Comparison of ENCODE assay signal across 27 cellular contexts in the genomic region with DNA sequence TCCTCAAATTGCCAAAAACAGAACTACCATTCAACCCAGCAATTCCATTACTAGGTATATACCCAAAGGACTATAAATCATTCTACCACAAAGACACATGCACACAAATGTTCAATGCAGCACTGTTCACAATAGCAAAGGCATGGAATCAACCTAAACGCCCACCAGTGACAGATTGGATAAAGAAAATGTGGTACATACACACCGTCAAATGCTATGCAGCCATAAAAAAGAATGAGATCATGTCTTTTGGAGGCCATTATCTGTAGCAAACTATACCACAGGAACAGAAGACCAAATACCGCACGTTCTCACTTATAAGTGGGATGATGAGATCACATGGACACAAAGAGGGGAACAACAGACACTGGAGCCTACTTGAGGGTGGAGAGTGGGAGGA.
A peak's percentile ranks its signal among the peaks of the same experiment; 100 is the strongest.
DNase-seq lines count a peak whose midpoint lies in the region; ATAC-seq and TF ChIP-seq lines count a peak whose summit lies in the region.
"Had no signal": no experiment of that assay in that cellular context is flagged by ENCODE, and none has a peak within 500 bp of the region (broad histone marks: within the 10 kb centered on the region; RNA-seq: fewer than 3 reads in every experiment).

No MANE protein-coding gene starts in this region.

- H3F3A ChIP-seq in GM23248 (ENCODE audit: insufficient read depth) = peaks cover 50% of the 10 kb centered on the region

- no peak overlapping the region for H2AK5ac ChIP-seq in trophoblast cell (ENCODE audit: low read length)

- WGBS in GM23248 (ENCODE audit: low coverage in 1 of 2, low lambda C conversion rate in 2 of 2, missing lambda C conversion rate in 2 of 2), 2 experiments = 71 to 74% methylated on average over 4 of the region's 4 CpGs
- WGBS in trophoblast cell (ENCODE audit: extremely low coverage, insufficient coverage, insufficient read length) = no CpG with 5 or more reads among the region's 4 CpGs

- no peak overlapping the region for H3K18ac ChIP-seq in trophoblast cell (ENCODE audit: low read length)

- peak; percentile 12 for DNase-seq in GM23248
- DNase-seq in NOMO-1 treated with dmso at 0.1 percent for 144 hours (lab: John Stamatoyannopoulos, UW; ENCODE audit: unreplicated experiment) = peak; percentile 2
- no peak for DNase-seq in trophoblast cell
- DNase-seq in vagina (ENCODE audit: extremely low spot score in 2 of 2) = no peak
- no peak for DNase-seq in DMS53 treated with DMSO at 0.1 percent for 48 hours (lab: John Stamatoyannopoulos, UW; ENCODE audit: unreplicated experiment)
- no peak for DNase-seq in type B pancreatic cell (ENCODE audit: extremely low spot score, unreplicated experiment)
- DNase-seq: ACHN; C1 segment of cervical spinal cord; Calu3; CD8-positive, alpha-beta memory T cell; DMS153; GF-D8; H7; HFFc6; KG1; NCI-H1105 treated with DMSO at 0.1 percent for 48 hours; NCI-H2029 treated with DMSO at 0.1 percent for 48 hours; NCI-H226; NCI-H510A treated with DMSO at 0.1 percent for 48 hours; NCI-H748 treated with DMSO at 0.1 percent for 48 hours; NK-92 treated with Interleukin-12 subunit alpha and Interleukin-12 subunit beta, amount 100 ng/mL, for 24 hours; Peyer's patch; SJCRH30; T-cell had no signal

- peak overlapping the region; percentile 51 for H2BK5ac ChIP-seq in trophoblast cell (ENCODE audit: low read depth, low read length, poor library complexity)

- no peak overlapping the region for H3K14ac ChIP-seq in trophoblast cell (ENCODE audit: low read length)

- no peaks in the 10 kb centered on the region for H3K9me3 Mint-ChIP-seq in type B pancreatic cell
- H3K9me3 Mint-ChIP-seq: CD8-positive, alpha-beta memory T cell; HFFc6; T-cell had no signal

- no peak overlapping the region for H3K23ac ChIP-seq in trophoblast cell (ENCODE audit: low read length)

- intact Hi-C loops in vagina (cut with DNase I) = no loop called here

- H2AFZ ChIP-seq in GM23248 (no peak overlapping the region), trophoblast cell (ENCODE audit: insufficient read depth, low read length, poor library complexity) (no peak overlapping the region)

- H3K79me2 ChIP-seq in GM23248 (ENCODE audit: insufficient read depth) (no peaks in the 10 kb centered on the region), trophoblast cell (ENCODE audit: control insufficient read depth, insufficient read depth, low read length, poor library complexity) (no peaks in the 10 kb centered on the region)

- peak overlapping the region; percentile 56 for H4K91ac ChIP-seq in trophoblast cell (ENCODE audit: low read depth, low read length)

- TF ChIP-seq CTCF in vagina (IDR thresholded peaks at IDR 0.05) (no peak), type B pancreatic cell (conservative IDR thresholded peaks at IDR 0.05) (no peak)

- H3K27ac ChIP-seq in GM23248 = peak overlapping the region; percentile 98
- H3K27ac ChIP-seq in trophoblast cell (ENCODE audit: low read depth, low read length) = no peak overlapping the region
- peak overlapping the region; percentile 87 for H3K27ac ChIP-seq in vagina
- H3K27ac ChIP-seq: HL-60, Peyer's patch, SJCRH30 had no signal

- H3K79me1 ChIP-seq in trophoblast cell (ENCODE audit: low read length) = peaks cover 17% of the 10 kb centered on the region

- peaks cover 38% of the 10 kb centered on the region for H3K4me1 Mint-ChIP-seq in type B pancreatic cell (ENCODE audit: unreplicated experiment)
- H3K4me1 Mint-ChIP-seq: CD8-positive, alpha-beta memory T cell; T-cell had no signal

- no peak overlapping the region for H4K12ac ChIP-seq in trophoblast cell (ENCODE audit: low read depth, low read length)

- peak overlapping the region; percentile 10 for H2BK120ac ChIP-seq in trophoblast cell (ENCODE audit: insufficient read depth, low read length, poor library complexity)

- no peak overlapping the region for H3K4me3 ChIP-seq in GM23248
- H3K4me3 ChIP-seq in trophoblast cell (ENCODE audit: low read depth, low read length) = no peak overlapping the region
- H3K4me3 ChIP-seq in vagina = no peak overlapping the region
- H3K4me3 ChIP-seq: Peyer's patch, SJCRH30 had no signal

- H4K8ac ChIP-seq in trophoblast cell (ENCODE audit: low read depth, low read length) = no peak overlapping the region

- H2BK12ac ChIP-seq in trophoblast cell (ENCODE audit: low read length) = no peak overlapping the region

- H3K4me1 ChIP-seq in GM23248 (ENCODE audit: insufficient read depth) (peaks cover 50% of the 10 kb centered on the region), trophoblast cell (ENCODE audit: control insufficient read depth in 1 of 2, insufficient read depth in 2 of 2, low read length in 2 of 2) (no peaks in the 10 kb centered on the region), vagina (peaks cover 31% of the 10 kb centered on the region)
- H3K4me1 ChIP-seq: Peyer's patch had no signal

- peak overlapping the region; percentile 84 for H3K4me2 ChIP-seq in GM23248 (ENCODE audit: unreplicated experiment)
- no peak overlapping the region for H3K4me2 ChIP-seq in trophoblast cell (ENCODE audit: low read length)

- H3K9me2 ChIP-seq in GM23248 (ENCODE audit: insufficient read depth) = no peaks in the 10 kb centered on the region

- in situ Hi-C loops in GM23248 (cut with MboI) = no loop called here

- no peak for TF ChIP-seq POLR2A in vagina (IDR thresholded peaks at IDR 0.05)

- no peaks in the 10 kb centered on the region for H4K20me1 ChIP-seq in GM23248 (ENCODE audit: insufficient read depth)

- ATAC-seq in HG03460 (IDR thresholded peaks at IDR 0.05; ENCODE audit: unreplicated experiment) = no peak
- ATAC-seq: HepG2, T-cell had no signal

- H3K4ac ChIP-seq in trophoblast cell (ENCODE audit: low read depth, low read length) = no peak overlapping the region

- peaks cover 3% of the 10 kb centered on the region for H3K36me3 Mint-ChIP-seq in type B pancreatic cell
- H3K36me3 Mint-ChIP-seq: CD8-positive, alpha-beta memory T cell; T-cell had no signal

- H3K4me3 Mint-ChIP-seq in type B pancreatic cell = no peak overlapping the region
- H3K4me3 Mint-ChIP-seq: CD8-positive, alpha-beta memory T cell; HFFc6; T-cell had no signal

- no peak overlapping the region for H3K27ac Mint-ChIP-seq in type B pancreatic cell
- H3K27ac Mint-ChIP-seq: T-cell had no signal

- peaks cover 11% of the 10 kb centered on the region for H3K27me3 Mint-ChIP-seq in type B pancreatic cell

- H3K36me3 ChIP-seq in GM23248 (ENCODE audit: low read depth) (no peaks in the 10 kb centered on the region), trophoblast cell (ENCODE audit: control insufficient read depth in 1 of 2, insufficient read depth in 2 of 2, low read length in 2 of 2) (no peaks in the 10 kb centered on the region), vagina (no peaks in the 10 kb centered on the region)
- H3K36me3 ChIP-seq: Peyer's patch, SJCRH30 had no signal

- H3K9me3 ChIP-seq in GM23248 (ENCODE audit: low read depth) (no peaks in the 10 kb centered on the region), trophoblast cell (ENCODE audit: insufficient read depth, low read depth, low read length) (peaks cover 2% of the 10 kb centered on the region), vagina (no peaks in the 10 kb centered on the region)
- H3K9me3 ChIP-seq: Peyer's patch had no signal

- H3K27me3 ChIP-seq in GM23248 (replicated peaks; ENCODE audit: insufficient read depth) (no peaks in the 10 kb centered on the region), trophoblast cell (ENCODE audit: insufficient read depth, low read length) (no peaks in the 10 kb centered on the region), vagina (no peaks in the 10 kb centered on the region)
- H3K27me3 ChIP-seq: Peyer's patch, SJCRH30 had no signal

- peak overlapping the region; percentile 91; the same call in 1 of the 2 replicates for H3K9ac ChIP-seq in GM23248
- H3K9ac ChIP-seq in trophoblast cell (ENCODE audit: low read length) = no peak overlapping the region

Comparison
In these comparisons a context has a peak if more than half of its experiments do, and no peak if none do; other contexts are left out.
1. DNase-seq: peak in GM23248 (single experiment) and NOMO-1 treated with dmso at 0.1 percent for 144 hours (single experiment); none in trophoblast cell (0 of 2), vagina (0 of 2), DMS53 treated with DMSO at 0.1 percent for 48 hours (single experiment) and type B pancreatic cell (single experiment).